Comparison of ENCODE assay signal across 16 cellular contexts in genomic region chr6:40804905-40805304, GRCh38.
DNase-seq lines count a peak whose midpoint lies in the region; ATAC-seq and TF ChIP-seq lines count a peak whose summit lies in the region.
"Had no signal": no experiment of that assay in that cellular context is flagged by ENCODE, and none has a peak within 500 bp of the region (broad histone marks: within the 10 kb centered on the region; RNA-seq: fewer than 3 reads in every experiment).

No MANE protein-coding gene starts in this region.

- no peak overlapping the region for H3K27ac Mint-ChIP-seq in WTC11
- no peak overlapping the region for H3K27ac Mint-ChIP-seq in glutamatergic neuron (ENCODE audit: unreplicated experiment)
- H3K27ac Mint-ChIP-seq: CD4-positive, CD25-positive, alpha-beta regulatory T cell; stimulated activated naive CD8-positive, alpha-beta T cell treated with anti-CD3 and anti-CD28 coated beads, Interleukin-15, amount 100 ng/mL, for 72 hours had no signal

- H3K79me2 ChIP-seq in hepatocyte = no peaks in the 10 kb centered on the region

- no peaks in the 10 kb centered on the region for H4K20me1 ChIP-seq in hepatocyte (ENCODE audit: insufficient read depth, poor library complexity, severe bottlenecking)

- H3K36me3 Mint-ChIP-seq in WTC11 = no peaks in the 10 kb centered on the region
- no peaks in the 10 kb centered on the region for H3K36me3 Mint-ChIP-seq in glutamatergic neuron (ENCODE audit: unreplicated experiment)
- H3K36me3 Mint-ChIP-seq: CD4-positive, CD25-positive, alpha-beta regulatory T cell had no signal

- intact Hi-C loops in A673 (cut with micrococcal nuclease; ENCODE audit: unreplicated experiment) = no loop called here

- no peaks in the 10 kb centered on the region for H3K9me3 ChIP-seq in A673 (ENCODE audit: low read depth, low read length, poor library complexity, severe bottlenecking)
- no peaks in the 10 kb centered on the region for H3K9me3 ChIP-seq in hepatocyte (ENCODE audit: low read depth)
- H3K9me3 ChIP-seq: ascending aorta had no signal

- DNase-seq in A673 (ENCODE audit: low spot score) (no peak), WTC11 (ENCODE audit: low spot score) (peak; percentile 33), hepatocyte (ENCODE audit: low spot score) (no peak), glutamatergic neuron (no peak), SKM-1 (lab: John Stamatoyannopoulos, UW; ENCODE audit: unreplicated experiment) (no peak)
- DNase-seq: activated CD4-positive, CD25-positive, alpha-beta regulatory T cell treated with anti-CD3 and anti-CD28 coated beads, Interleukin-2, amount 50 U/mL, for 72 hours; activated T-cell treated with anti-CD3 and anti-CD28 coated beads, Interleukin-2, amount 50 U/mL, for 1 hour; CD4-positive, CD25-positive, alpha-beta regulatory T cell; NCI-H510A; SHP77; stimulated activated naive CD8-positive, alpha-beta T cell treated with anti-CD3 and anti-CD28 coated beads, Interleukin-15, amount 100 ng/mL, for 72 hours had no signal

- WGBS in hepatocyte (ENCODE audit: low lambda C conversion rate, missing lambda C conversion rate) = 94% methylated on average over 4 of the region's 4 CpGs

- H3K27ac ChIP-seq in A673 (ENCODE audit: low read depth, low read length, poor library complexity, severe bottlenecking) (no peak overlapping the region), hepatocyte (no peak overlapping the region)
- H3K27ac ChIP-seq: ascending aorta had no signal

- ATAC-seq in WTC11 (no peak; the same call in 1 of the 2 replicates), GM18511 (IDR thresholded peaks at IDR 0.05; ENCODE audit: unreplicated experiment) (no peak), HG03521 (IDR thresholded peaks at IDR 0.05; ENCODE audit: unreplicated experiment) (no peak)
- ATAC-seq: sciatic nerve; stimulated activated naive CD8-positive, alpha-beta T cell treated with anti-CD3 and anti-CD28 coated beads, Interleukin-15, amount 100 ng/mL, for 72 hours had no signal

- no TSS peak for BruUV-seq in A673 (replicated peaks; lab: Mats Ljungman, UMichigan)

- H3K9me3 Mint-ChIP-seq in WTC11 (no peaks in the 10 kb centered on the region), glutamatergic neuron (ENCODE audit: unreplicated experiment) (no peaks in the 10 kb centered on the region)
- H3K9me3 Mint-ChIP-seq: stimulated activated naive CD8-positive, alpha-beta T cell treated with anti-CD3 and anti-CD28 coated beads, Interleukin-15, amount 100 ng/mL, for 72 hours had no signal

- H3K9me2 ChIP-seq in hepatocyte (replicated peaks; ENCODE audit: insufficient read depth) = no peaks in the 10 kb centered on the region

- H3K27me3 ChIP-seq in A673 (replicated peaks; ENCODE audit: insufficient read depth, low read depth, low read length, poor library complexity) (no peaks in the 10 kb centered on the region), hepatocyte (no peaks in the 10 kb centered on the region)
- H3K27me3 ChIP-seq: ascending aorta had no signal

- H3K4me3 ChIP-seq in A673 (ENCODE audit: low read depth, low read length, poor library complexity, severe bottlenecking) = no peak overlapping the region
- no peak overlapping the region for H3K4me3 ChIP-seq in hepatocyte
- H3K4me3 ChIP-seq: ascending aorta had no signal

- POLR2A ChIA-PET in A673 (lab: Charles Lee; ENCODE audit: low non-redundant PET) (no interaction called here), WTC11 (lab: Charles Lee) (no interaction called here)

- H3K4me3 Mint-ChIP-seq in WTC11 (no peak overlapping the region), glutamatergic neuron (ENCODE audit: unreplicated experiment) (no peak overlapping the region)
- H3K4me3 Mint-ChIP-seq: CD4-positive, CD25-positive, alpha-beta regulatory T cell; stimulated activated naive CD8-positive, alpha-beta T cell treated with anti-CD3 and anti-CD28 coated beads, Interleukin-15, amount 100 ng/mL, for 72 hours had no signal

- no peaks in the 10 kb centered on the region for H3K4me1 ChIP-seq in A673 (ENCODE audit: insufficient read depth, low read length, poor library complexity, severe bottlenecking)
- no peaks in the 10 kb centered on the region for H3K4me1 ChIP-seq in hepatocyte (ENCODE audit: insufficient read depth)
- H3K4me1 ChIP-seq: ascending aorta had no signal

- H3K27me3 Mint-ChIP-seq in WTC11 (ENCODE audit: low read depth) = no peaks in the 10 kb centered on the region
- H3K27me3 Mint-ChIP-seq in glutamatergic neuron (ENCODE audit: unreplicated experiment) = peaks cover 2% of the 10 kb centered on the region
- H3K27me3 Mint-ChIP-seq: stimulated activated naive CD8-positive, alpha-beta T cell treated with anti-CD3 and anti-CD28 coated beads, Interleukin-15, amount 100 ng/mL, for 72 hours had no signal

- no peak overlapping the region for H3K4me2 ChIP-seq in hepatocyte

- H3K36me3 ChIP-seq in A673 (ENCODE audit: insufficient read depth, low read length, poor library complexity, severe bottlenecking) (no peaks in the 10 kb centered on the region), hepatocyte (replicated peaks; ENCODE audit: insufficient read depth, low read depth) (no peaks in the 10 kb centered on the region)
- H3K36me3 ChIP-seq: ascending aorta had no signal

- CTCF ChIA-PET in A673 (lab: Charles Lee) (no interaction called here), WTC11 (lab: Charles Lee) (interaction anchor here (0.6 to 1.3 kb wide), 4 partner anchors 92 to 482 kb away, joined by 3 to 4 read pairs (median 4); no protein-coding TSS in a partner anchor)

- H2AFZ ChIP-seq in hepatocyte = no peak overlapping the region

- TF ChIP-seq CTCF in A673 (conservative IDR thresholded peaks at IDR 0.05; ENCODE audit: low read depth, low read length) (peak; percentile 59), GM12874 (IDR thresholded peaks at IDR 0.05; ENCODE audit: insufficient read depth, low read depth, low read length) (peak; percentile 20; the same call in 1 of the 2 replicates), WTC11 (IDR thresholded peaks at IDR 0.05) (no peak; the same call in 1 of the 2 replicates), hepatocyte (IDR thresholded peaks at IDR 0.05; ENCODE audit: poor library complexity) (peak; percentile 24), glutamatergic neuron (IDR thresholded peaks at IDR 0.05; ENCODE audit: partially characterized antibody, unreplicated experiment) (no peak)

- H3K4me1 Mint-ChIP-seq in WTC11 = peaks cover 11% of the 10 kb centered on the region
- H3K4me1 Mint-ChIP-seq in glutamatergic neuron (ENCODE audit: low read depth, unreplicated experiment) = peaks cover 5% of the 10 kb centered on the region
- H3K4me1 Mint-ChIP-seq: stimulated activated naive CD8-positive, alpha-beta T cell treated with anti-CD3 and anti-CD28 coated beads, Interleukin-15, amount 100 ng/mL, for 72 hours had no signal

TF ChIP-seq in WTC11, 78 proteins besides CTCF, POLR2A, EP300 and RAD21:
- TF ChIP-seq ZNF317 (CRISPR knock-in tag; IDR thresholded peaks at IDR 0.05; ENCODE audit: borderline replicate concordance, low read depth) (no peak), GTF2I (CRISPR knock-in tag; conservative IDR thresholded peaks at IDR 0.05) (peak; percentile 73), SP1 (CRISPR knock-in tag; conservative IDR thresholded peaks at IDR 0.05) (no peak), MLX (CRISPR knock-in tag; IDR thresholded peaks at IDR 0.05) (no peak), NFE2L1 (CRISPR knock-in tag; IDR thresholded peaks at IDR 0.05) (no peak)

Comparison
In these comparisons a context has a peak if more than half of its experiments do, and no peak if none do; other contexts are left out.
1. CTCF ChIP-seq: peak in A673 (single experiment), GM12874 (single experiment) and hepatocyte (single experiment); none in WTC11 (single experiment) and glutamatergic neuron (single experiment).